In genomic region chr10:13349776-13350274, GRCh38 we compare ENCODE assay signal across 8 cellular contexts. TPM values are rescaled to one million over a fixed set of nuclear protein-coding genes. Genes with fewer than 3 reads are reported as not detected.
DNase-seq lines count a peak whose midpoint lies in the region; ATAC-seq, FAIRE-seq and TF ChIP-seq lines count a peak whose summit lies in the region.

No MANE protein-coding gene starts in this region.

- in situ Hi-C loops in T47D (cut with HindIII; ENCODE audit: low pct_unique_long_range_greater_than_20kb, low sequenced_read_pairs): no loop called here

- CTCF ChIA-PET in RWPE1 (lab: Yijun Ruan, JAX): interaction anchor here (0.6 kb wide), 1 partner anchor 204 kb away, joined by 3 read pairs; no protein-coding TSS in a partner anchor

- ATAC-seq in GM18511 (IDR thresholded peaks at IDR 0.05; ENCODE audit: unreplicated experiment): no peak

- H3K27ac ChIP-seq in RWPE1: peak overlapping the region; percentile 99

- FAIRE-seq in D721Med (lab: Jason Lieb, UNC): no peak

- DNase-seq in H4 (ENCODE audit: low spot score) (peak; percentile 40), RWPE1 (ENCODE audit: low spot score) (peak; percentile 13), T47D (ENCODE audit: low read depth in 1 of 2, low spot score in 1 of 2) (peak; percentile 82 to 83), iris pigment epithelial cell (ENCODE audit: low read depth) (peak; percentile 64), D721Med (ENCODE audit: insufficient read length, low spot score) (no peak), 8988T (no peak)
- DNase-seq in stimulated activated CD4-positive, alpha-beta T cell treated with anti-CD3 and anti-CD28 coated beads, Interleukin-15, amount 100 ng/mL, for 24 hours: peak; percentile 58

- TF ChIP-seq CTCF in RWPE1 (conservative IDR thresholded peaks at IDR 0.05; ENCODE audit: low read depth) (no peak), D721Med (IDR thresholded peaks at IDR 0.05; ENCODE audit: insufficient read depth, missing control alignments) (no peak)

- POLR2A ChIA-PET in RWPE1 (lab: Yijun Ruan, JAX; ENCODE audit: low non-redundant PET): no interaction called here

RNA-seq across cellular contexts. Expression of gene SEPHS1, which starts 1.7 kb away (rescaled TPM):
- total RNA-seq in H4 (2014; rRNA removed; shearing (Covaris generic)): 39.2 and 50.1 TPM in 2 replicates

RNA-seq across cellular contexts. Expression of gene PHYH, which starts 50.0 kb away (rescaled TPM):
- 7.0 and 19.6 TPM in 2 replicates for total RNA-seq in H4 (2014; rRNA removed; shearing (Covaris generic))

Comparison
In these comparisons a context has a peak if more than half of its experiments do, and no peak if none do; other contexts are left out.
1. DNase-seq: peak in H4 (single experiment), RWPE1 (single experiment), T47D (2 of 2), iris pigment epithelial cell (single experiment) and stimulated activated CD4-positive, alpha-beta T cell treated with anti-CD3 and anti-CD28 coated beads, Interleukin-15, amount 100 ng/mL, for 24 hours (single experiment); none in D721Med (single experiment) and 8988T (single experiment).